In genomic region chrX:125998432-125998831, GRCh38 we compare ENCODE assay signal across 9 cellular contexts.
DNase-seq lines count a peak whose midpoint lies in the region; ATAC-seq, FAIRE-seq and TF ChIP-seq lines count a peak whose summit lies in the region.
"Had no signal": no experiment of that assay in that cellular context is flagged by ENCODE, and none has a peak within 500 bp of the region (broad histone marks: within the 10 kb centered on the region; RNA-seq: fewer than 3 reads in every experiment).

No MANE protein-coding gene starts in this region.

- no peak for TF ChIP-seq EP300 in GM12878 (IDR thresholded peaks at IDR 0.05; ENCODE audit: borderline replicate concordance in 1 of 2, control insufficient read depth in 1 of 2, low read depth in 2 of 2, low read length in 2 of 2)

- no peak overlapping the region for H3K4me3 Mint-ChIP-seq in nephron
- H3K4me3 Mint-ChIP-seq in activated naive CD8-positive, alpha-beta T cell treated with anti-CD3 and anti-CD28 coated beads, Interleukin-2, amount 50 U/mL, for 24 hours: no peak overlapping the region
- H3K4me3 Mint-ChIP-seq: natural killer cell had no signal

- TF ChIP-seq CTCF in GM12875 (IDR thresholded peaks at IDR 0.05; ENCODE audit: borderline replicate concordance, insufficient read depth, low read depth, low read length) (peak; percentile 27; the same call in 1 of the 2 replicates), GM12878 (IDR thresholded peaks at IDR 0.05 in 2 of 3, conservative IDR thresholded peaks at IDR 0.05 in 1 of 3; ENCODE audit: control insufficient read depth in 2 of 3, extremely low read depth in 1 of 3, insufficient read depth in 1 of 3, low read depth in 3 of 3, low read length in 3 of 3) (peak in 2 of 3 experiments; percentile 31 to 41; a peak in 3 of 6 replicates), nephron (IDR thresholded peaks at IDR 0.05; ENCODE audit: unreplicated experiment in 3 of 3) (peak; percentile 48 to 56 (median 54))

- H3K27ac Mint-ChIP-seq in nephron: peak overlapping the region in 1 of 3 experiments; percentile 13
- no peak overlapping the region for H3K27ac Mint-ChIP-seq in activated naive CD8-positive, alpha-beta T cell treated with anti-CD3 and anti-CD28 coated beads, Interleukin-2, amount 50 U/mL, for 24 hours
- H3K27ac Mint-ChIP-seq: natural killer cell had no signal

- no peak for TF ChIP-seq POLR2A in GM12878 (IDR thresholded peaks at IDR 0.05; ENCODE audit: low read depth, low read length)

- CTCF ChIA-PET in GM12878 (lab: Yijun Ruan, JAX): interaction anchor here (1.0 to 1.9 kb wide), 7 partner anchors 9 to 1592 kb away, joined by 3 to 13 read pairs (median 6); no protein-coding TSS in a partner anchor

- no peaks in the 10 kb centered on the region for H3K36me3 Mint-ChIP-seq in nephron (ENCODE audit: low read depth)
- H3K36me3 Mint-ChIP-seq in activated naive CD8-positive, alpha-beta T cell treated with anti-CD3 and anti-CD28 coated beads, Interleukin-2, amount 50 U/mL, for 24 hours (ENCODE audit: low read depth): no peaks in the 10 kb centered on the region
- H3K36me3 Mint-ChIP-seq: natural killer cell had no signal

- peak; percentile 50 for TF ChIP-seq RAD21 in GM12878 (IDR thresholded peaks at IDR 0.05; ENCODE audit: insufficient read depth, low read depth, low read length)

- DNase-seq in NCI-H2029 (lab: John Stamatoyannopoulos, UW): peak; percentile 1
- DNase-seq in GM12878 (ENCODE audit: low read depth, low spot score): no peak
- DNase-seq in germinal center (ENCODE audit: low spot score): no peak
- no peak for DNase-seq in DMS79 treated with DMSO at 0.1 percent for 48 hours (lab: John Stamatoyannopoulos, UW)
- DNase-seq in activated naive CD8-positive, alpha-beta T cell treated with anti-CD3 and anti-CD28 coated beads, Interleukin-2, amount 50 U/mL, for 24 hours: no peak
- DNase-seq: natural killer cell had no signal

- in situ Hi-C loops in GM12878 (cut with MboI): no loop called here

- H3K79me2 ChIP-seq in GM12878 (ENCODE audit: control insufficient read depth, insufficient read depth, low read length): no peaks in the 10 kb centered on the region

- FAIRE-seq in GM12878 (lab: Jason Lieb, UNC): no peak

- H2AFZ ChIP-seq in GM12878 (ENCODE audit: control insufficient read depth, low read depth, low read length): no peak overlapping the region

- H3K4me1 Mint-ChIP-seq in nephron: no peaks in the 10 kb centered on the region
- H3K4me1 Mint-ChIP-seq in activated naive CD8-positive, alpha-beta T cell treated with anti-CD3 and anti-CD28 coated beads, Interleukin-2, amount 50 U/mL, for 24 hours: no peaks in the 10 kb centered on the region
- H3K4me1 Mint-ChIP-seq: natural killer cell had no signal

- no peak overlapping the region for H3K27ac ChIP-seq in GM12878 (ENCODE audit: control insufficient read depth, insufficient read depth)

- H3K9me3 Mint-ChIP-seq in nephron: no peaks in the 10 kb centered on the region
- H3K9me3 Mint-ChIP-seq in activated naive CD8-positive, alpha-beta T cell treated with anti-CD3 and anti-CD28 coated beads, Interleukin-2, amount 50 U/mL, for 24 hours: no peaks in the 10 kb centered on the region
- H3K9me3 Mint-ChIP-seq: natural killer cell had no signal

- H3K9me3 ChIP-seq in GM12878 (replicated peaks; ENCODE audit: control insufficient read depth, insufficient read depth, low read length): no peaks in the 10 kb centered on the region

- H3K27me3 ChIP-seq in GM12878 (replicated peaks in 1 of 2; ENCODE audit: control insufficient read depth in 2 of 2, insufficient read depth in 2 of 2, low read length in 1 of 2): no peaks in the 10 kb centered on the region

- POLR2A ChIA-PET in GM12878 (lab: Charles Lee): no interaction called here

- no peak for ATAC-seq in GM12878
- no peak for ATAC-seq in HG03135 (IDR thresholded peaks at IDR 0.05; ENCODE audit: unreplicated experiment)
- ATAC-seq in activated naive CD8-positive, alpha-beta T cell treated with anti-CD3 and anti-CD28 coated beads, Interleukin-2, amount 50 U/mL, for 24 hours: no peak
- ATAC-seq: natural killer cell had no signal

- WGBS in GM12878 (ENCODE audit: insufficient coverage, insufficient replicate concordance, low lambda C conversion rate, missing lambda C conversion rate): 13% methylated on average over 2 of the region's 2 CpGs

- H3K4me1 ChIP-seq in GM12878 (ENCODE audit: control insufficient read depth, insufficient read depth, low read length): no peaks in the 10 kb centered on the region

- no TSS peak for BruUV-seq in GM12878 (replicated peaks; lab: Mats Ljungman, UMichigan)

- H3K4me3 ChIP-seq in GM12875 (ENCODE audit: low read depth, low read length) (no peak overlapping the region), GM12878 (no peak overlapping the region)

- no peaks in the 10 kb centered on the region for H4K20me1 ChIP-seq in GM12878 (ENCODE audit: control insufficient read depth, insufficient read depth)

- H3K36me3 ChIP-seq in GM12878 (ENCODE audit: control insufficient read depth in 2 of 2, insufficient read depth in 2 of 2, low read length in 1 of 2): no peaks in the 10 kb centered on the region

- intact Hi-C loops in GM12878 (cut with micrococcal nuclease; ENCODE audit: unreplicated experiment): no loop called here

- RAD21 ChIA-PET in GM12878 (lab: Charles Lee; ENCODE audit: unreplicated experiment): no interaction called here

- no peak overlapping the region for H3K9ac ChIP-seq in GM12878 (ENCODE audit: control insufficient read depth, insufficient read depth, low read length)

- SMC1A ChIA-PET in GM12878 (lab: Charles Lee; ENCODE audit: uncharacterized antibody, unreplicated experiment): interaction anchor here (0.7 to 1.5 kb wide), 2 partner anchors 16 to 45 kb away, joined by 3 read pairs; no protein-coding TSS in a partner anchor

- no peaks in the 10 kb centered on the region for H3K27me3 Mint-ChIP-seq in nephron (ENCODE audit: low read depth)
- H3K27me3 Mint-ChIP-seq in activated naive CD8-positive, alpha-beta T cell treated with anti-CD3 and anti-CD28 coated beads, Interleukin-2, amount 50 U/mL, for 24 hours: no peaks in the 10 kb centered on the region

- no peak overlapping the region for H3K4me2 ChIP-seq in GM12878 (ENCODE audit: control insufficient read depth, insufficient read depth)

TF ChIP-seq in GM12878, 131 proteins besides CTCF, POLR2A, EP300 and RAD21 (continues in another document):
- TF ChIP-seq DPF2 (IDR thresholded peaks at IDR 0.05) (no peak), RFX5 (IDR thresholded peaks at IDR 0.05; ENCODE audit: low read depth, low read length) (no peak), NR2C2 (IDR thresholded peaks at IDR 0.05; ENCODE audit: borderline replicate concordance, control insufficient read depth, insufficient read length, low read depth) (no peak), NFIC (IDR thresholded peaks at IDR 0.05; ENCODE audit: low read depth, low read length) (no peak), BMI1 (IDR thresholded peaks at IDR 0.05; ENCODE audit: borderline replicate concordance) (no peak), NFXL1 (IDR thresholded peaks at IDR 0.05; ENCODE audit: borderline replicate concordance) (no peak), LARP7 (IDR thresholded peaks at IDR 0.05) (no peak), EGR1 (IDR thresholded peaks at IDR 0.05; ENCODE audit: borderline replicate concordance in 1 of 2, low read depth in 2 of 2, low read length in 2 of 2) (no peak), WRNIP1 (IDR thresholded peaks at IDR 0.05; ENCODE audit: borderline replicate concordance, low read depth, low read length) (no peak), RUNX3 (IDR thresholded peaks at IDR 0.05; ENCODE audit: low read length) (no peak), FOXK2 (IDR thresholded peaks at IDR 0.05) (no peak), NR2C1 (IDR thresholded peaks at IDR 0.05) (no peak)
- TF ChIP-seq, protein P1, sequence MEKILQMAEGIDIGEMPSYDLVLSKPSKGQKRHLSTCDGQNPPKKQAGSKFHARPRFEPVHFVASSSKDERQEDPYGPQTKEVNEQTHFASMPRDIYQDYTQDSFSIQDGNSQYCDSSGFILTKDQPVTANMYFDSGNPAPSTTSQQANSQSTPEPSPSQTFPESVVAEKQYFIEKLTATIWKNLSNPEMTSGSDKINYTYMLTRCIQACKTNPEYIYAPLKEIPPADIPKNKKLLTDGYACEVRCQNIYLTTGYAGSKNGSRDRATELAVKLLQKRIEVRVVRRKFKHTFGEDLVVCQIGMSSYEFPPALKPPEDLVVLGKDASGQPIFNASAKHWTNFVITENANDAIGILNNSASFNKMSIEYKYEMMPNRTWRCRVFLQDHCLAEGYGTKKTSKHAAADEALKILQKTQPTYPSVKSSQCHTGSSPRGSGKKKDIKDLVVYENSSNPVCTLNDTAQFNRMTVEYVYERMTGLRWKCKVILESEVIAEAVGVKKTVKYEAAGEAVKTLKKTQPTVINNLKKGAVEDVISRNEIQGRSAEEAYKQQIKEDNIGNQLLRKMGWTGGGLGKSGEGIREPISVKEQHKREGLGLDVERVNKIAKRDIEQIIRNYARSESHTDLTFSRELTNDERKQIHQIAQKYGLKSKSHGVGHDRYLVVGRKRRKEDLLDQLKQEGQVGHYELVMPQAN (conservative IDR thresholded peaks at IDR 0.05): no peak
- TF ChIP-seq, protein P2, sequence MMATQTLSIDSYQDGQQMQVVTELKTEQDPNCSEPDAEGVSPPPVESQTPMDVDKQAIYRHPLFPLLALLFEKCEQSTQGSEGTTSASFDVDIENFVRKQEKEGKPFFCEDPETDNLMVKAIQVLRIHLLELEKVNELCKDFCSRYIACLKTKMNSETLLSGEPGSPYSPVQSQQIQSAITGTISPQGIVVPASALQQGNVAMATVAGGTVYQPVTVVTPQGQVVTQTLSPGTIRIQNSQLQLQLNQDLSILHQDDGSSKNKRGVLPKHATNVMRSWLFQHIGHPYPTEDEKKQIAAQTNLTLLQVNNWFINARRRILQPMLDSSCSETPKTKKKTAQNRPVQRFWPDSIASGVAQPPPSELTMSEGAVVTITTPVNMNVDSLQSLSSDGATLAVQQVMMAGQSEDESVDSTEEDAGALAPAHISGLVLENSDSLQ (IDR thresholded peaks at IDR 0.05): no peak
